1 cellular context compared by ENCODE assay signal in genomic region chr6:31639449-31639861, GRCh38.
A peak's percentile ranks its signal among the peaks of the same experiment; 100 is the strongest.
TF ChIP-seq lines count a peak whose summit lies in the region.

No MANE protein-coding gene starts in this region.

TF ChIP-seq in HepG2, 621 proteins besides CTCF, POLR2A, EP300 and RAD21:
- TF ChIP-seq RBFOX2 (IDR thresholded peaks at IDR 0.05; ENCODE audit: low read depth, low read length) (0 out of 2 replicates have a peak, but pooled peaks have one; percentile 35), AGO2 (optimal IDR thresholded peaks at IDR 0.05; ENCODE audit: low read depth, low read length) (peak; percentile 74), ZNF691 (CRISPR knock-in tag; IDR thresholded peaks at IDR 0.05; ENCODE audit: borderline replicate concordance, low read depth) (no peak)
